12 cellular contexts compared by ENCODE assay signal in genomic region chr13:33183431-33184130, GRCh38.
A peak's percentile ranks its signal among the peaks of the same experiment; 100 is the strongest.
DNase-seq lines count a peak whose midpoint lies in the region; ATAC-seq and TF ChIP-seq lines count a peak whose summit lies in the region.
"Had no signal": no experiment of that assay in that cellular context is flagged by ENCODE, and none has a peak within 500 bp of the region (broad histone marks: within the 10 kb centered on the region; RNA-seq: fewer than 3 reads in every experiment).

No MANE protein-coding gene starts in this region.

- no peak overlapping the region for H3K4me3 Mint-ChIP-seq in activated T-helper 1 cell treated with anti-CD3 and anti-CD28 coated beads, Interleukin-12 subunit alpha, Interleukin-12 subunit beta, Interleukin-2, Interleukin-4 antibody, amounts not matched to agents 30 ng/mL and 10 ng/mL and 1 ng/mL, durations not matched to agents 14 hours and 24 hours and 36 hours
- H3K4me3 Mint-ChIP-seq in activated naive CD4-positive, alpha-beta T cell treated with anti-CD3 and anti-CD28 coated beads, Interleukin-2, amount 10 ng/mL, durations not matched to agents 7 days and 5 days: no peak overlapping the region
- H3K4me3 Mint-ChIP-seq: naive B cell; stimulated activated naive CD8-positive, alpha-beta T cell treated with anti-CD3 and anti-CD28 coated beads, Interleukin-15, amount 100 ng/mL, for 72 hours had no signal

- H3K36me3 Mint-ChIP-seq in activated T-helper 1 cell treated with anti-CD3 and anti-CD28 coated beads, Interleukin-12 subunit alpha, Interleukin-12 subunit beta, Interleukin-2, Interleukin-4 antibody, amounts not matched to agents 30 ng/mL and 10 ng/mL and 1 ng/mL, durations not matched to agents 14 hours and 24 hours and 36 hours (ENCODE audit: low read depth): peaks cover 16% of the 10 kb centered on the region
- no peaks in the 10 kb centered on the region for H3K36me3 Mint-ChIP-seq in activated naive CD4-positive, alpha-beta T cell treated with anti-CD3 and anti-CD28 coated beads, Interleukin-2, amount 10 ng/mL, durations not matched to agents 7 days and 5 days
- H3K36me3 Mint-ChIP-seq: naive B cell had no signal

- no peak for TF ChIP-seq CTCF in transverse colon (IDR thresholded peaks at IDR 0.05)

- H3K27me3 Mint-ChIP-seq in activated T-helper 1 cell treated with anti-CD3 and anti-CD28 coated beads, Interleukin-12 subunit alpha, Interleukin-12 subunit beta, Interleukin-2, Interleukin-4 antibody, amounts not matched to agents 30 ng/mL and 10 ng/mL and 1 ng/mL, durations not matched to agents 14 hours and 24 hours and 36 hours (ENCODE audit: insufficient read depth): no peaks in the 10 kb centered on the region
- peaks cover 21% of the 10 kb centered on the region for H3K27me3 Mint-ChIP-seq in activated naive CD4-positive, alpha-beta T cell treated with anti-CD3 and anti-CD28 coated beads, Interleukin-2, amount 10 ng/mL, durations not matched to agents 7 days and 5 days

- peak overlapping the region; percentile 39 to 80 (median 60) for H3K27ac ChIP-seq in transverse colon

- peaks cover 4 to 58% (median 14%) of the 10 kb centered on the region in 4 donors for H3K4me1 ChIP-seq in transverse colon

- H3K9me3 ChIP-seq in transverse colon: no peaks in the 10 kb centered on the region

- H3K27me3 ChIP-seq in transverse colon: no peaks in the 10 kb centered on the region

- no peak for TF ChIP-seq EP300 in transverse colon (IDR thresholded peaks at IDR 0.05; ENCODE audit: low read depth)

- no peak for DNase-seq in activated T-helper 1 cell treated with anti-CD3 and anti-CD28 coated beads, Interleukin-12 subunit alpha, Interleukin-12 subunit beta, Interleukin-2, Interleukin-4 antibody, amounts not matched to agents 30 ng/mL and 10 ng/mL and 1 ng/mL, durations not matched to agents 14 hours and 24 hours and 36 hours (ENCODE audit: low spot score)
- peak; percentile 79 for DNase-seq in iris pigment epithelial cell (ENCODE audit: low read depth)
- DNase-seq in transverse colon: no peak
- no peak for DNase-seq in iPS-NIHi7 (ENCODE audit: extremely low spot score)
- DNase-seq in hypothalamus (lab: John Stamatoyannopoulos, UW): no peak
- no peak for DNase-seq in activated naive CD4-positive, alpha-beta T cell treated with anti-CD3 and anti-CD28 coated beads, Interleukin-2, amount 10 ng/mL, durations not matched to agents 7 days and 5 days
- DNase-seq: activated T-cell treated with anti-CD3 and anti-CD28 coated beads, Interleukin-2, amount 50 U/mL, for 1 hour; naive B cell; NCI-H2107; NK-92 treated with Interleukin-12 subunit alpha and Interleukin-12 subunit beta, amount 100 ng/mL, for 24 hours; stimulated activated naive CD8-positive, alpha-beta T cell treated with anti-CD3 and anti-CD28 coated beads, Interleukin-15, amount 100 ng/mL, for 72 hours had no signal

- 67 to 76% methylated on average over 1 to 3 of the region's 3 CpGs for WGBS in transverse colon (ENCODE audit: low coverage in 1 of 2), 2 donors

- peaks cover 40% of the 10 kb centered on the region for H3K4me1 Mint-ChIP-seq in activated T-helper 1 cell treated with anti-CD3 and anti-CD28 coated beads, Interleukin-12 subunit alpha, Interleukin-12 subunit beta, Interleukin-2, Interleukin-4 antibody, amounts not matched to agents 30 ng/mL and 10 ng/mL and 1 ng/mL, durations not matched to agents 14 hours and 24 hours and 36 hours (ENCODE audit: low read depth)
- peaks cover 7% of the 10 kb centered on the region for H3K4me1 Mint-ChIP-seq in activated naive CD4-positive, alpha-beta T cell treated with anti-CD3 and anti-CD28 coated beads, Interleukin-2, amount 10 ng/mL, durations not matched to agents 7 days and 5 days

- peak; percentile 23 for ATAC-seq in GM19463 (IDR thresholded peaks at IDR 0.05; ENCODE audit: unreplicated experiment)
- ATAC-seq: stimulated activated naive CD8-positive, alpha-beta T cell treated with anti-CD3 and anti-CD28 coated beads, Interleukin-15, amount 100 ng/mL, for 72 hours had no signal

- in situ Hi-C loops in transverse colon (cut with MboI; ENCODE audit: low pct_ligation_motif_present in 1 of 4, low pct_unique_long_range_greater_than_20kb in 1 of 4, low sequenced_read_pairs in 3 of 4): no loop called here

- CTCF ChIA-PET in activated naive CD4-positive, alpha-beta T cell treated with anti-CD3 and anti-CD28 coated beads, Interleukin-2, amount 10 ng/mL, durations not matched to agents 7 days and 5 days (lab: Charles Lee): no interaction called here

- peaks cover 7% of the 10 kb centered on the region for H3K9me3 Mint-ChIP-seq in activated T-helper 1 cell treated with anti-CD3 and anti-CD28 coated beads, Interleukin-12 subunit alpha, Interleukin-12 subunit beta, Interleukin-2, Interleukin-4 antibody, amounts not matched to agents 30 ng/mL and 10 ng/mL and 1 ng/mL, durations not matched to agents 14 hours and 24 hours and 36 hours
- H3K9me3 Mint-ChIP-seq in activated naive CD4-positive, alpha-beta T cell treated with anti-CD3 and anti-CD28 coated beads, Interleukin-2, amount 10 ng/mL, durations not matched to agents 7 days and 5 days: no peaks in the 10 kb centered on the region
- H3K9me3 Mint-ChIP-seq: naive B cell; stimulated activated naive CD8-positive, alpha-beta T cell treated with anti-CD3 and anti-CD28 coated beads, Interleukin-15, amount 100 ng/mL, for 72 hours had no signal

- intact Hi-C loops in activated T-helper 1 cell treated with anti-CD3 and anti-CD28 coated beads, Interleukin-12 subunit alpha, Interleukin-12 subunit beta, Interleukin-2, Interleukin-4 antibody, amounts not matched to agents 30 ng/mL and 10 ng/mL and 1 ng/mL, durations not matched to agents 14 hours and 24 hours and 36 hours (cut with micrococcal nuclease): loop anchor here (10.0 kb wide), 1 partner anchor 649 kb away; the partner anchor contains the start of gene N4BP2L2
- intact Hi-C loops in transverse colon (cut with DNase I; ENCODE audit: low total_unique reads): no loop called here

- no peaks in the 10 kb centered on the region for H3K36me3 ChIP-seq in transverse colon

- no peak for TF ChIP-seq POLR2A in transverse colon (IDR thresholded peaks at IDR 0.05)

- H3K4me3 ChIP-seq in transverse colon: no peak overlapping the region

- H3K27ac Mint-ChIP-seq in activated T-helper 1 cell treated with anti-CD3 and anti-CD28 coated beads, Interleukin-12 subunit alpha, Interleukin-12 subunit beta, Interleukin-2, Interleukin-4 antibody, amounts not matched to agents 30 ng/mL and 10 ng/mL and 1 ng/mL, durations not matched to agents 14 hours and 24 hours and 36 hours: peak overlapping the region; percentile 65
- no peak overlapping the region for H3K27ac Mint-ChIP-seq in activated naive CD4-positive, alpha-beta T cell treated with anti-CD3 and anti-CD28 coated beads, Interleukin-2, amount 10 ng/mL, durations not matched to agents 7 days and 5 days
